ENCODE assay signal across 20 cellular contexts in the genomic region with DNA sequence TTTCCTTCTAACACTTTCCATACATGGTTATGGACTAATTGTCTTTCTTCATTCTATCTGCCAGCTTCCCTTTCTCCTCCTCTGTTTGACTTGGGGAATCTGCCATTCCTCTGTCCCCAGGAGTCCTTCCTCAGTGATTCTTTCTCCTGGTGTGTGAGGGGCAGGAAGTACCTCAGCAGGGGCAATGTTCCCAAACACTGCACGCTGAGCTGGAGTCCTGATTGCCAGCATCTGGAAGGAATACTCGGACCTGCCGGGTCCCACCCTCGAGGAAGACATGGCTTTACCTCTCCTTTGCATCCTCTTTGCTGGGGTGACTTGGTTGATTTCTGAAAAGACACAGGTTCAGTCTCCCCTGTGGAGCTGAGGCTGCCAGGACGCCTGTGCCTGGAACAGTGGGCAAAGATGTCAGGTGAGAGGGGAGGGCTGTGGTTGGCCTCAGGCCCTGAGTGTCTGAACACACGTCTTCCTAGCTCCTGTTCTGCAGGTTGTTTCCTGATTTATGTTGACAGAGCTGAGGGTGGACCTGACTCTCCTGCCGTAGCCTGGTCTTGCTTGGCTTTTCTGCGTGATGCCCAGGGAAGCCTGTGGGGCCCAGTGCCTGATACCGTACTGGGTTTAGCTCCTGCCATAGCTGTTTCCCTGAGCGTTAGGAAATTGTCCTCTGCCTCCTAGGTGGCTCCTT. TPM values are rescaled to one million over a fixed set of nuclear protein-coding genes. Genes with fewer than 3 reads are reported as not detected.
DNase-seq lines count a peak whose midpoint lies in the region; ATAC-seq and TF ChIP-seq lines count a peak whose summit lies in the region.
"Had no signal": no experiment of that assay in that cellular context is flagged by ENCODE, and none has a peak within 500 bp of the region (broad histone marks: within the 10 kb centered on the region; RNA-seq: fewer than 3 reads in every experiment).

No MANE protein-coding gene starts in this region.

- no peak for TF ChIP-seq POLR2A in stomach (IDR thresholded peaks at IDR 0.05)

- H3K9me3 ChIP-seq in Caco-2: no peaks in the 10 kb centered on the region
- no peaks in the 10 kb centered on the region for H3K9me3 ChIP-seq in iPS-20b (ENCODE audit: insufficient read depth, low read depth, low read length)
- no peaks in the 10 kb centered on the region for H3K9me3 ChIP-seq in stomach
- H3K9me3 ChIP-seq: Peyer's patch, upper lobe of left lung had no signal

- H3K4me3 ChIP-seq in Caco-2 (ENCODE audit: low read depth, low read length) (no peak overlapping the region), iPS-20b (ENCODE audit: low read length) (peak overlapping the region; percentile 49; the same call in 1 of the 2 replicates), stomach (no peak overlapping the region)
- H3K4me3 ChIP-seq: Peyer's patch, upper lobe of left lung had no signal

- peaks cover 11% of the 10 kb centered on the region for H3K4me1 Mint-ChIP-seq in Caco-2 (ENCODE audit: low read depth, unreplicated experiment)
- H3K4me1 Mint-ChIP-seq in activated T-helper 17 cell treated with anti-CD3 and anti-CD28 coated beads, Interleukin-2, amount 50 U/mL, for 72 hours: peaks cover 16% of the 10 kb centered on the region

- CTCF ChIA-PET in Caco-2 (lab: Charles Lee): no interaction called here

- no peak overlapping the region for H3K27ac Mint-ChIP-seq in Caco-2 (ENCODE audit: unreplicated experiment)
- H3K27ac Mint-ChIP-seq in activated T-helper 17 cell treated with anti-CD3 and anti-CD28 coated beads, Interleukin-2, amount 50 U/mL, for 72 hours: peak overlapping the region; percentile 67
- H3K27ac Mint-ChIP-seq: naive B cell had no signal

- no peak for ATAC-seq in activated T-helper 17 cell treated with anti-CD3 and anti-CD28 coated beads, Interleukin-2, amount 50 U/mL, for 72 hours (replicated peaks)
- ATAC-seq: activated T-cell treated with anti-CD3 and anti-CD28 coated beads, Interleukin-2, amount 50 U/mL, for 4 hours; right cardiac atrium had no signal

- H3K9me3 Mint-ChIP-seq in Caco-2 (ENCODE audit: unreplicated experiment): no peaks in the 10 kb centered on the region
- no peaks in the 10 kb centered on the region for H3K9me3 Mint-ChIP-seq in activated T-helper 17 cell treated with anti-CD3 and anti-CD28 coated beads, Interleukin-2, amount 50 U/mL, for 72 hours
- H3K9me3 Mint-ChIP-seq: activated T-cell treated with anti-CD3 and anti-CD28 coated beads, Interleukin-2, amount 50 U/mL, for 4 hours; naive B cell had no signal

- WGBS in stomach, 5 donors: 37 to 55% (median 50%) methylated on average over 10 of the region's 10 CpGs

- H3K4me1 ChIP-seq in Caco-2 (peaks cover 11% of the 10 kb centered on the region; the same call in 1 of the 2 replicates), iPS-20b (ENCODE audit: insufficient read depth, low read length) (peaks cover 18% of the 10 kb centered on the region), stomach (peaks cover 19 to 50% (median 39%) of the 10 kb centered on the region in 4 donors)

- peak overlapping the region; percentile 9 for H3K4me3 Mint-ChIP-seq in Caco-2 (ENCODE audit: unreplicated experiment)
- peak overlapping the region; percentile 14 for H3K4me3 Mint-ChIP-seq in activated T-helper 17 cell treated with anti-CD3 and anti-CD28 coated beads, Interleukin-2, amount 50 U/mL, for 72 hours
- H3K4me3 Mint-ChIP-seq: activated T-cell treated with anti-CD3 and anti-CD28 coated beads, Interleukin-2, amount 50 U/mL, for 4 hours had no signal

- H3K27ac ChIP-seq in 22Rv1 (peak overlapping the region; percentile 20; the same call in 1 of the 2 replicates), iPS-20b (ENCODE audit: low read length) (peak overlapping the region; percentile 86), stomach (peak overlapping the region in 1 of 5 donors; percentile 23)
- H3K27ac ChIP-seq: Peyer's patch, upper lobe of left lung had no signal

- intact Hi-C loops in Caco-2 (cut with micrococcal nuclease; ENCODE audit: unreplicated experiment) (no loop called here), stomach (cut with DNase I; ENCODE audit: low total_unique reads) (no loop called here)

- peak overlapping the region; percentile 70 for H3K9ac ChIP-seq in iPS-20b (ENCODE audit: low read depth, low read length)

- POLR2A ChIA-PET in Caco-2 (lab: Charles Lee): no interaction called here

- peaks cover 62% of the 10 kb centered on the region for H3K36me3 Mint-ChIP-seq in Caco-2 (ENCODE audit: insufficient read depth, unreplicated experiment)
- peaks cover 40% of the 10 kb centered on the region for H3K36me3 Mint-ChIP-seq in activated T-helper 17 cell treated with anti-CD3 and anti-CD28 coated beads, Interleukin-2, amount 50 U/mL, for 72 hours (ENCODE audit: low read depth)
- H3K36me3 Mint-ChIP-seq: naive B cell had no signal

- no peak for DNase-seq in Caco-2
- no peak for DNase-seq in D341Med (ENCODE audit: low spot score)
- no peak for DNase-seq in inferior parietal cortex (ENCODE audit: extremely low spot score)
- no peak for DNase-seq in DMS153 treated with DMSO at 0.1 percent for 48 hours (lab: John Stamatoyannopoulos, UW; ENCODE audit: unreplicated experiment)
- DNase-seq in stomach: no peak
- DNase-seq: activated T-cell treated with anti-CD3 and anti-CD28 coated beads, Interleukin-2, amount 50 U/mL, for 4 hours; AML-193; head of caudate nucleus; MM.1S; naive B cell; NCI-H1930; NCI-H510A treated with DMSO at 0.1 percent for 48 hours; Peyer's patch; stimulated activated CD4-positive, alpha-beta T cell treated with anti-CD3 and anti-CD28 coated beads, Interleukin-2, amount 100 ng/mL, for 48 hours; SW 1271; upper lobe of left lung had no signal

- H3K36me3 ChIP-seq in Caco-2 (ENCODE audit: control insufficient read depth, insufficient read depth, low read length) (no peaks in the 10 kb centered on the region), iPS-20b (ENCODE audit: insufficient read depth, low read depth, low read length) (peaks cover 7% of the 10 kb centered on the region), stomach (peaks cover 0 to 21% (median 11%) of the 10 kb centered on the region in 4 donors)

- TF ChIP-seq CTCF in 22Rv1 (IDR thresholded peaks at IDR 0.05): no peak
- TF ChIP-seq CTCF in Caco-2 (IDR thresholded peaks at IDR 0.05; ENCODE audit: insufficient read depth in 1 of 2, low read depth in 1 of 2, low read length in 1 of 2, severe bottlenecking in 1 of 2, unreplicated experiment in 1 of 2): no peak
- no peak for TF ChIP-seq CTCF in stomach (IDR thresholded peaks at IDR 0.05)

- no peaks in the 10 kb centered on the region for H3K27me3 Mint-ChIP-seq in Caco-2 (ENCODE audit: insufficient read depth, unreplicated experiment)
- no peaks in the 10 kb centered on the region for H3K27me3 Mint-ChIP-seq in activated T-helper 17 cell treated with anti-CD3 and anti-CD28 coated beads, Interleukin-2, amount 50 U/mL, for 72 hours
- H3K27me3 Mint-ChIP-seq: naive B cell had no signal

- TF ChIP-seq EP300 in stomach (IDR thresholded peaks at IDR 0.05): no peak

- H3K27me3 ChIP-seq in Caco-2 (replicated peaks; ENCODE audit: control insufficient read depth, insufficient read depth, low read length) (no peaks in the 10 kb centered on the region), iPS-20b (ENCODE audit: insufficient read depth, low read length) (no peaks in the 10 kb centered on the region), stomach (no peaks in the 10 kb centered on the region)
- H3K27me3 ChIP-seq: Peyer's patch, upper lobe of left lung had no signal

- BruUV-seq in Caco-2 (replicated peaks; lab: Mats Ljungman, UMichigan): no TSS peak

RNA-seq across cellular contexts. Expression of gene COX8A, which starts 4.3 kb away (rescaled TPM):
- 376 and 448 TPM in 2 replicates for total RNA-seq in Caco-2 (2022)
- 100 to 1,000 TPM; 329 to 461 TPM for total RNA-seq in activated T-helper 17 cell treated with anti-CD3 and anti-CD28 coated beads, Interleukin-2, amount 50 U/mL, for 72 hours
- 1,000 to 10,000 TPM in 1 of 5 donors, 100 to 1,000 TPM in 4; 107 to 1,004 (median 523) TPM for total RNA-seq in stomach
- polyA plus RNA-seq in stomach: 1,000 to 10,000 TPM in 2 of 3 donors, 100 to 1,000 TPM in 1; 910 to 1,045 (median 1,001) TPM

RNA-seq across cellular contexts. Expression of gene OTUB1, which starts 7.5 kb away (rescaled TPM):
- total RNA-seq in Caco-2 (2022) (140 and 152 TPM in 2 replicates), stomach (100 to 1,000 TPM in 1 of 5 donors, 10 to 100 TPM in 4; 33.6 to 161 (median 40.3) TPM)
- 10 to 100 TPM; 59.4 to 84.2 TPM for total RNA-seq in activated T-helper 17 cell treated with anti-CD3 and anti-CD28 coated beads, Interleukin-2, amount 50 U/mL, for 72 hours
- polyA plus RNA-seq in stomach: 10 to 100 TPM; 62.3 to 74.2 (median 64.8) TPM

RNA-seq across cellular contexts. Expression of gene NAA40, which starts 39.9 kb away (rescaled TPM):
- total RNA-seq in Caco-2 (2022): 42.7 and 43.7 TPM in 2 replicates
- total RNA-seq in activated T-helper 17 cell treated with anti-CD3 and anti-CD28 coated beads, Interleukin-2, amount 50 U/mL, for 72 hours: 10 to 100 TPM; 20.2 to 30.9 TPM
- total RNA-seq in stomach: 10 to 100 TPM in 3 of 5 donors, 1 to 10 TPM in 2; 4.3 to 71.4 (median 14.9) TPM
- polyA plus RNA-seq in stomach: 1 to 10 TPM; 4.9 to 8.0 (median 5.8) TPM

RNA-seq across cellular contexts. Expression of gene FLRT1, which starts 57.0 kb away (rescaled TPM):
- total RNA-seq in Caco-2 (2022): 0.14 and 0.39 TPM in 2 replicates
- not detected for total RNA-seq in activated T-helper 17 cell treated with anti-CD3 and anti-CD28 coated beads, Interleukin-2, amount 50 U/mL, for 72 hours
- total RNA-seq in stomach: 1 to 10 TPM in 1 of 5 donors, under 1 TPM in 1, not detected in 3; 0.73 to 1.3 TPM
- under 1 TPM in 2 of 3 donors, not detected in 1; 0.12 to 0.28 TPM for polyA plus RNA-seq in stomach
- total RNA-seq: activated T-cell treated with anti-CD3 and anti-CD28 coated beads, Interleukin-2, amount 50 U/mL, for 4 hours had no signal
